In the genomic region with DNA sequence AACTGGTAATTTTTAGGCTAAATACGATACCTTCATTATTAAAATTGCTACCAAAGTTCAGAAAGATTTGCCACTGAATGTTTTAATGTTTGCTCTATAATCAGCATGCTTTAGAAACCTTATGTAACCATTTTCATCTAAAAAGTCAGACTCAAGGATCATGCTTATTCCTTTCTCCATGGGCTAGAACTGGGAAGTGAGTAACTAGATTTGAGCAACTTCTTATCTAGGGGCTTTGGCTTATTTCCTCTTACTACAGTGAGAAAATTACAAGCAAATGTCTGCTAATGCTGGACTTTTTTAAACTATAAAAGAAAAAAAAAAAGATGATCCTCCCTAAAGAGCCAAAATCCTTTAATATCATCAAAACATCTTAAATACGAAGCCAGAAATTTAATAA, we compare ENCODE assay signal across 18 cellular contexts.
A peak's percentile ranks its signal among the peaks of the same experiment; 100 is the strongest.
DNase-seq lines count a peak whose midpoint lies in the region; ATAC-seq and TF ChIP-seq lines count a peak whose summit lies in the region.
"Had no signal": no experiment of that assay in that cellular context is flagged by ENCODE, and none has a peak within 500 bp of the region (broad histone marks: within the 10 kb centered on the region; RNA-seq: fewer than 3 reads in every experiment).

No MANE protein-coding gene starts in this region.

- no peak overlapping the region for H4K8ac ChIP-seq in mesendoderm (ENCODE audit: low read depth, low read length)

- no peak overlapping the region for H3K18ac ChIP-seq in mesendoderm (ENCODE audit: low read length)

- no peak for TF ChIP-seq CTCF in GM23338 (conservative IDR thresholded peaks at IDR 0.05; ENCODE audit: low read depth in 2 of 2)
- no peak for TF ChIP-seq CTCF in fibroblast of the aortic adventitia (IDR thresholded peaks at IDR 0.05; ENCODE audit: insufficient read depth, low read length)
- TF ChIP-seq CTCF in stomach (IDR thresholded peaks at IDR 0.05), result no peak

- peak; percentile 26; the same call in 1 of the 3 replicates for ATAC-seq in GM23338
- no peak for ATAC-seq in GM21723 (IDR thresholded peaks at IDR 0.05; ENCODE audit: unreplicated experiment)

- H2AK5ac ChIP-seq in mesendoderm (ENCODE audit: low read length), result no peak overlapping the region

- H3K27me3 ChIP-seq in GM23338 (ENCODE audit: insufficient read depth), result no peaks in the 10 kb centered on the region
- H3K27me3 ChIP-seq in HUES6 (ENCODE audit: control insufficient read depth, insufficient read depth, low read length), result no peaks in the 10 kb centered on the region
- H3K27me3 ChIP-seq in mesendoderm (ENCODE audit: insufficient read depth, low read length, poor library complexity), result no peaks in the 10 kb centered on the region
- no peaks in the 10 kb centered on the region for H3K27me3 ChIP-seq in stomach
- H3K27me3 ChIP-seq: BE2C had no signal

- H3K4me1 Mint-ChIP-seq in GM23338, result peaks cover 15% of the 10 kb centered on the region

- H3K23ac ChIP-seq in mesendoderm (ENCODE audit: low read length), result no peak overlapping the region

- WGBS in mesendoderm (ENCODE audit: extremely low coverage, insufficient coverage, low lambda C conversion rate), result no CpG with 5 or more reads among the region's 2 CpGs
- WGBS in stomach, 5 donors, result 83 to 98% (median 96%) methylated on average over 2 of the region's 2 CpGs

- H3K4me3 ChIP-seq in GM23338 (no peak overlapping the region), HUES6 (ENCODE audit: low read depth, low read length) (peak overlapping the region; percentile 1; the same call in 1 of the 2 replicates), fibroblast of the aortic adventitia (ENCODE audit: low read depth, low read length) (no peak overlapping the region), mesendoderm (ENCODE audit: low read length) (no peak overlapping the region), stomach (no peak overlapping the region)
- H3K4me3 ChIP-seq: HAP-1 had no signal

- H3K9me3 ChIP-seq in HUES6 (ENCODE audit: control insufficient read depth, insufficient read depth, low read depth, low read length) (no peaks in the 10 kb centered on the region), stomach (no peaks in the 10 kb centered on the region)
- H3K9me3 ChIP-seq: BE2C, HAP-1 had no signal

- no peak for TF ChIP-seq POLR2A in stomach (IDR thresholded peaks at IDR 0.05)

- peak overlapping the region; percentile 95 for H3K27ac Mint-ChIP-seq in GM23338
- H3K27ac Mint-ChIP-seq: CD4-positive, alpha-beta memory T cell; IgD-negative memory B cell had no signal

- no peak overlapping the region for H2BK120ac ChIP-seq in mesendoderm (ENCODE audit: low read depth, low read length)

- no peak overlapping the region for H3K9ac ChIP-seq in HUES6 (ENCODE audit: low read length)
- no peak overlapping the region for H3K9ac ChIP-seq in mesendoderm (ENCODE audit: low read length)

- DNase-seq in GM23338 (ENCODE audit: low spot score), result no peak
- DNase-seq in fibroblast of the aortic adventitia (ENCODE audit: low read depth), result peak; percentile 53
- peak; percentile 8 for DNase-seq in mesendoderm
- no peak for DNase-seq in NCI-H2196 (lab: John Stamatoyannopoulos, UW; ENCODE audit: unreplicated experiment)
- DNase-seq in hepatic stellate cell (ENCODE audit: low spot score), result no peak
- no peak for DNase-seq in stomach
- DNase-seq: CD4-positive, alpha-beta memory T cell; DMS153; DMS79 treated with DMSO at 0.1 percent for 48 hours; EL; GOT3 had no signal

- H3K9me2 ChIP-seq in GM23338 (ENCODE audit: insufficient read depth), result no peaks in the 10 kb centered on the region

- H3K4me1 ChIP-seq in GM23338 (ENCODE audit: insufficient read depth), result peaks cover 7% of the 10 kb centered on the region; the same call in 1 of the 2 replicates
- H3K4me1 ChIP-seq in HUES6 (ENCODE audit: control insufficient read depth, insufficient read depth, low read length), result peaks cover 17% of the 10 kb centered on the region
- peaks cover 3% of the 10 kb centered on the region for H3K4me1 ChIP-seq in mesendoderm (ENCODE audit: control insufficient read depth, low read depth, low read length)
- H3K4me1 ChIP-seq in stomach, result no peaks in the 10 kb centered on the region

- H3K56ac ChIP-seq in mesendoderm (ENCODE audit: low read length), result no peak overlapping the region

- no peaks in the 10 kb centered on the region for H3F3A ChIP-seq in GM23338 (replicated peaks; ENCODE audit: low read depth)

- H3K27me3 Mint-ChIP-seq in GM23338 (ENCODE audit: insufficient read depth, low read depth, poor library complexity), result no peaks in the 10 kb centered on the region
- H3K27me3 Mint-ChIP-seq: CD4-positive, alpha-beta memory T cell; IgD-negative memory B cell had no signal

- H3K36me3 Mint-ChIP-seq in GM23338 (ENCODE audit: low read depth), result peaks cover 5% of the 10 kb centered on the region; the same call in 2 of the 3 replicates
- H3K36me3 Mint-ChIP-seq: CD4-positive, alpha-beta memory T cell; IgD-negative memory B cell had no signal

- H3K36me3 ChIP-seq in GM23338 (ENCODE audit: insufficient read depth) (peaks cover 8% of the 10 kb centered on the region; the same call in 1 of the 2 replicates), HUES6 (ENCODE audit: control insufficient read depth, insufficient read depth, low read length) (no peaks in the 10 kb centered on the region), mesendoderm (ENCODE audit: control insufficient read depth, insufficient read depth, low read length) (no peaks in the 10 kb centered on the region), stomach (peaks cover 0 to 4% (median 0%) of the 10 kb centered on the region in 4 donors)
- H3K36me3 ChIP-seq: BE2C, HAP-1 had no signal

- H3K27ac ChIP-seq in GM23338 (ENCODE audit: low read depth) (no peak overlapping the region), HUES6 (ENCODE audit: low read depth, low read length) (peak overlapping the region; percentile 22; the same call in 1 of the 2 replicates), mesendoderm (ENCODE audit: low read depth, low read length) (no peak overlapping the region), stomach (no peak overlapping the region)
- H3K27ac ChIP-seq: C4-2B, HL-60 had no signal

- H3K79me2 ChIP-seq in GM23338 (replicated peaks; ENCODE audit: insufficient read depth), result no peaks in the 10 kb centered on the region
- no peaks in the 10 kb centered on the region for H3K79me2 ChIP-seq in mesendoderm (ENCODE audit: control insufficient read depth, insufficient read depth, low read length)

- no peak overlapping the region for H4K5ac ChIP-seq in mesendoderm (ENCODE audit: low read length)

- H3K4me3 Mint-ChIP-seq in GM23338, result no peak overlapping the region
- H3K4me3 Mint-ChIP-seq: CD4-positive, alpha-beta memory T cell; IgD-negative memory B cell had no signal

- H3K4ac ChIP-seq in mesendoderm (ENCODE audit: low read depth, low read length), result no peak overlapping the region

- TF ChIP-seq EP300 in stomach (IDR thresholded peaks at IDR 0.05), result no peak

- no peak overlapping the region for H2BK5ac ChIP-seq in mesendoderm (ENCODE audit: low read length)

- no peaks in the 10 kb centered on the region for H3K79me1 ChIP-seq in mesendoderm (ENCODE audit: low read length)

- intact Hi-C loops in stomach (cut with DNase I; ENCODE audit: low total_unique reads), result no loop called here

- no peak overlapping the region for H3K4me2 ChIP-seq in GM23338
- no peak overlapping the region for H3K4me2 ChIP-seq in mesendoderm (ENCODE audit: low read length)

- no peak overlapping the region for H2BK15ac ChIP-seq in mesendoderm (replicated peaks; ENCODE audit: low read depth)

- H2AFZ ChIP-seq in GM23338, result no peak overlapping the region

- no peaks in the 10 kb centered on the region for H4K20me1 ChIP-seq in GM23338 (replicated peaks; ENCODE audit: insufficient read depth)

- H3K9me3 Mint-ChIP-seq in GM23338, result peaks cover 9% of the 10 kb centered on the region; the same call in 1 of the 3 replicates
- H3K9me3 Mint-ChIP-seq: IgD-negative memory B cell had no signal

TF ChIP-seq in GM23338, 12 proteins besides CTCF, POLR2A, EP300 and RAD21 (continues in another document):
- TF ChIP-seq CREB1 (CRISPR knock-in tag; IDR thresholded peaks at IDR 0.05; ENCODE audit: low read depth) (no peak), POLR2AphosphoS5 (IDR thresholded peaks at IDR 0.05; ENCODE audit: low read depth) (no peak)

Comparison
In these comparisons a context has a peak if more than half of its experiments do, and no peak if none do; other contexts are left out.
1. DNase-seq: peak in fibroblast of the aortic adventitia (single experiment) and mesendoderm (single experiment); none in GM23338 (single experiment), NCI-H2196 (single experiment), hepatic stellate cell (single experiment) and stomach (single experiment).